In the genomic region with DNA sequence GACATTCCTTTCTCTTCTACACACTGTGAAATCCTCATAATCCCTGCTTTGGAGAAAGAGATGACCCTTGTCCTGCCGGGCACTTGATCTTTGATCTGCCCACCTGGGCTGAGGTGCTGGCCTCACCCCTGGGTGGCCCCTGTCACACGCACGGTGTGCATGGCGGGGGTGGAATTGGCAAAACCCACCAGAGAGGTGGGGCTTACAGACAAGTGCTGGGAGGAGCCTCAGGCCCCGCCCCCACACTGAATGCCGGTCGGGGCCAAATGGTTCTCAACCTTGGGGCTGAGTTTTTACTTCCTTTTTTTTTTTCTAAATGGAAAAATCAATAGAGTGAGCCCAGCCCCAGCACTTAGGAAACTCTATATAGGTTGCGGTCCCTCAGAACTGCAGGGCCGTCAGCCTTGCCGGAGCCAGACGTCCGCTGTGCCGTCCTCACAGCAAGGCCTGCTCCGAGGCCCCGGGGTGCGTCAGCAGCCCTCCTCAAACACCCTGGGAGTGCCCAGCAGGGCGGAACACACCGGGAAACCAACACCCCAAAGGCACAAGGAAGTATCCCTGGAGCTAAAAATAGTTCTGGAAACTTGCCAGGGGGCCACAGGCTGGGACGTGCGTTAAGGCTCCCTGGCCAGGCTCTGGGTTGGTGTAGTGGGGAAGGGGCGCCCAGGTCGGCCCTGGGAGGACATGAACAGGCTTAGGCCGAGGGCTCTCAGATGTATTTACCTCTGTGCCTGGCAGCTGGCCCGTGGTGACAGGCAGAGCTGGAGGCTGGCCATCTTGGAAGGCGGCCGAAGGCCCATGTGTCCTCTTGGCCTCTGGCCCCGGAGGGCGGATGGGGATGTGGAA, we compare ENCODE assay signal across 8 cellular contexts. TPM values are rescaled to one million over a fixed set of nuclear protein-coding genes. Genes with fewer than 3 reads are reported as not detected.
DNase-seq lines count a peak whose midpoint lies in the region; ATAC-seq, FAIRE-seq and TF ChIP-seq lines count a peak whose summit lies in the region.

No MANE protein-coding gene starts in this region.

- peak; percentile 44 for DNase-seq in GM06990 (ENCODE audit: extremely low read depth, insufficient read length)
- peak; percentile 87 for DNase-seq in NCI-H2196 treated with DMSO at 0.1 percent for 48 hours (lab: John Stamatoyannopoulos, UW; ENCODE audit: unreplicated experiment)
- peak; percentile 78 for DNase-seq in bronchial epithelial cell (ENCODE audit: low read depth)
- peak; percentile 70 for DNase-seq in left kidney (ENCODE audit: low read depth, low spot score)
- no peak for DNase-seq in GOT3 (lab: John Stamatoyannopoulos, UW)

- no peaks in the 10 kb centered on the region; the same call in none of the 2 replicates for H3K27me3 ChIP-seq in GM06990 (replicated peaks; ENCODE audit: control insufficient read depth, insufficient read depth, low read length)
- H3K27me3 ChIP-seq in bronchial epithelial cell (ENCODE audit: control insufficient read depth, insufficient read depth, low read length), result no peaks in the 10 kb centered on the region
- no peaks in the 10 kb centered on the region for H3K27me3 ChIP-seq in subcutaneous abdominal adipose tissue (ENCODE audit: control insufficient read depth in 5 of 5, insufficient read depth in 4 of 5, low read length in 5 of 5)

- peak overlapping the region; percentile 81 for H3K27ac ChIP-seq in subcutaneous abdominal adipose tissue (ENCODE audit: low read depth, low read length)

- H3K4me1 ChIP-seq in subcutaneous abdominal adipose tissue (ENCODE audit: control insufficient read depth in 5 of 5, insufficient read depth in 5 of 5, low read length in 5 of 5), result peaks cover 14 to 57% (median 50%) of the 10 kb centered on the region in 5 donors

- H3K4me3 ChIP-seq in GM06990 (replicated peaks; ENCODE audit: low read depth, low read length) (no peak overlapping the region), bronchial epithelial cell (ENCODE audit: low read depth, low read length) (peak overlapping the region; percentile 14), subcutaneous abdominal adipose tissue (ENCODE audit: low read depth in 1 of 5, low read length in 5 of 5) (peak overlapping the region in 4 of 5 donors; percentile 45 to 65 (median 48))

- H3K36me3 ChIP-seq in GM06990 (ENCODE audit: control insufficient read depth, insufficient read depth, low read length) (no peaks in the 10 kb centered on the region), bronchial epithelial cell (ENCODE audit: control insufficient read depth, insufficient read depth, low read length) (peaks cover 14% of the 10 kb centered on the region), subcutaneous abdominal adipose tissue (ENCODE audit: control insufficient read depth in 5 of 5, insufficient read depth in 5 of 5, low read length in 5 of 5) (peaks cover 0 to 12% (median 8%) of the 10 kb centered on the region in 5 donors)

- TF ChIP-seq CTCF in GM06990 (IDR thresholded peaks at IDR 0.05; ENCODE audit: insufficient read depth, low read length, poor library complexity, severe bottlenecking), result no peak
- TF ChIP-seq CTCF in bronchial epithelial cell (IDR thresholded peaks at IDR 0.05; ENCODE audit: insufficient read depth, low read length, severe bottlenecking), result no peak

- ATAC-seq in HG02610 (IDR thresholded peaks at IDR 0.05; ENCODE audit: unreplicated experiment) (peak; percentile 39), HG02885 (IDR thresholded peaks at IDR 0.05; ENCODE audit: poor library complexity, unreplicated experiment) (no peak)

- peak overlapping the region in 4 of 5 donors; percentile 6 to 64 (median 50) for H3K9ac ChIP-seq in subcutaneous abdominal adipose tissue (ENCODE audit: low read length in 5 of 5)

- no peak for FAIRE-seq in bronchial epithelial cell (lab: Jason Lieb, UNC)

- peaks cover 0 to 4% (median under 1%) of the 10 kb centered on the region in 5 donors for H3K9me3 ChIP-seq in subcutaneous abdominal adipose tissue (ENCODE audit: control insufficient read depth in 5 of 5, low read length in 5 of 5)

RNA-seq across cellular contexts. Expression of a gene that starts 11.0 kb away (rescaled TPM):
- 15.4 and 15.5 TPM in 2 replicates for total RNA-seq in bronchial epithelial cell

RNA-seq across cellular contexts. Expression of a gene that starts 23.5 kb away (rescaled TPM):
- not detected in 2 replicates for total RNA-seq in bronchial epithelial cell
